Comparison of ENCODE assay signal across 8 cellular contexts in genomic region chr3:32733631-32734229, GRCh38. TPM values are rescaled to one million over a fixed set of nuclear protein-coding genes. Genes with fewer than 3 reads are reported as not detected.
DNase-seq lines count a peak whose midpoint lies in the region; ATAC-seq and TF ChIP-seq lines count a peak whose summit lies in the region.

No MANE protein-coding gene starts in this region.

- H3K36me3 ChIP-seq in Loucy (ENCODE audit: insufficient read depth, low read length) = peaks cover 42% of the 10 kb centered on the region; the same call in 1 of the 2 replicates
- no peaks in the 10 kb centered on the region for H3K36me3 ChIP-seq in uterus

- H3K9ac ChIP-seq in Loucy (ENCODE audit: low read depth, low read length, poor library complexity, severe bottlenecking) = no peak overlapping the region

- intact Hi-C loops in uterus (cut with DNase I; ENCODE audit: low total_unique reads) = no loop called here

- peak; percentile 51 for ATAC-seq in activated CD8-positive, alpha-beta T cell treated with anti-CD3 and anti-CD28 coated beads, Interleukin-2, amount 10 ng/mL, durations not matched to agents 7 days and 5 days

- TF ChIP-seq CTCF in Loucy (conservative IDR thresholded peaks at IDR 0.05; ENCODE audit: low read length) (peak; percentile 80), uterus (IDR thresholded peaks at IDR 0.05) (peak in 3 of 4 experiments; percentile 9 to 34 (median 17))

- H3K27me3 ChIP-seq in Loucy (ENCODE audit: insufficient read depth, low read length, poor library complexity, severe bottlenecking) (no peaks in the 10 kb centered on the region), uterus (no peaks in the 10 kb centered on the region)

- H3K9me3 ChIP-seq in Loucy (ENCODE audit: insufficient read depth, low read depth, low read length) (no peaks in the 10 kb centered on the region), uterus (no peaks in the 10 kb centered on the region)

- no peaks in the 10 kb centered on the region for H3K9me2 ChIP-seq in Loucy (replicated peaks; ENCODE audit: low read depth, low read length)

- no peaks in the 10 kb centered on the region for H4K20me1 ChIP-seq in Loucy (ENCODE audit: insufficient read depth, low read length, poor library complexity, severe bottlenecking)

- DNase-seq in NCI-H1105 treated with DMSO at 0.1 percent for 48 hours (lab: John Stamatoyannopoulos, UW) = peak; percentile 23
- no peak for DNase-seq in NCI-H1105 (lab: John Stamatoyannopoulos, UW)
- DNase-seq in activated CD8-positive, alpha-beta T cell treated with anti-CD3 and anti-CD28 coated beads, Interleukin-2, amount 10 ng/mL, durations not matched to agents 7 days and 5 days = no peak
- DNase-seq in immature natural killer cell = peak; percentile 3 to 10 (median 5)
- no peak for DNase-seq in uterus
- DNase-seq in stimulated activated naive CD4-positive, alpha-beta T cell treated with Interleukin-2 at 50 U/mL for 16 hours (lab: John Stamatoyannopoulos, UW) = no peak
- DNase-seq in activated T-cell treated with anti-CD3 and anti-CD28 coated beads for 4 hours = no peak

- H3K27me3 Mint-ChIP-seq in activated CD8-positive, alpha-beta T cell treated with anti-CD3 and anti-CD28 coated beads, Interleukin-2, amount 10 ng/mL, durations not matched to agents 7 days and 5 days (ENCODE audit: low read depth) = no peaks in the 10 kb centered on the region
- no peaks in the 10 kb centered on the region for H3K27me3 Mint-ChIP-seq in immature natural killer cell (ENCODE audit: low read depth in 3 of 3)

- no peaks in the 10 kb centered on the region for H3K4me1 Mint-ChIP-seq in activated CD8-positive, alpha-beta T cell treated with anti-CD3 and anti-CD28 coated beads, Interleukin-2, amount 10 ng/mL, durations not matched to agents 7 days and 5 days (ENCODE audit: low read depth)
- peaks cover 0 to 6% of the 10 kb centered on the region in 2 donors for H3K4me1 Mint-ChIP-seq in immature natural killer cell

- CTCF ChIA-PET in activated CD8-positive, alpha-beta T cell treated with anti-CD3 and anti-CD28 coated beads, Interleukin-2, amount 10 ng/mL, durations not matched to agents 7 days and 5 days (lab: Charles Lee) = interaction anchor here (0.6 to 1.7 kb wide), 4 partner anchors 20 to 224 kb away, joined by 3 to 9 read pairs (median 3); no protein-coding TSS in a partner anchor

- no peak overlapping the region for H3K27ac ChIP-seq in uterus

- TF ChIP-seq POLR2A in uterus (IDR thresholded peaks at IDR 0.05) = no peak

- no peaks in the 10 kb centered on the region for H3F3A ChIP-seq in Loucy (ENCODE audit: low read depth)

- POLR2A ChIA-PET in activated CD8-positive, alpha-beta T cell treated with anti-CD3 and anti-CD28 coated beads, Interleukin-2, amount 10 ng/mL, durations not matched to agents 7 days and 5 days (lab: Charles Lee) = no interaction called here

- H3K4me3 ChIP-seq in Loucy (ENCODE audit: low read length, poor library complexity, severe bottlenecking) (no peak overlapping the region), uterus (no peak overlapping the region)

- no peak overlapping the region for H3K27ac Mint-ChIP-seq in activated CD8-positive, alpha-beta T cell treated with anti-CD3 and anti-CD28 coated beads, Interleukin-2, amount 10 ng/mL, durations not matched to agents 7 days and 5 days
- H3K27ac Mint-ChIP-seq in immature natural killer cell = no peak overlapping the region

- no peak overlapping the region for H2AFZ ChIP-seq in Loucy (ENCODE audit: low read length)

- H3K9me3 Mint-ChIP-seq in activated CD8-positive, alpha-beta T cell treated with anti-CD3 and anti-CD28 coated beads, Interleukin-2, amount 10 ng/mL, durations not matched to agents 7 days and 5 days (ENCODE audit: insufficient read depth) = no peaks in the 10 kb centered on the region
- H3K9me3 Mint-ChIP-seq in immature natural killer cell = no peaks in the 10 kb centered on the region

- no peaks in the 10 kb centered on the region for H3K79me2 ChIP-seq in Loucy (ENCODE audit: insufficient read depth, low read length)

- no peak overlapping the region for H3K4me2 ChIP-seq in Loucy (ENCODE audit: low read depth, low read length, poor library complexity, severe bottlenecking)

- no peaks in the 10 kb centered on the region for H3K4me1 ChIP-seq in Loucy (ENCODE audit: insufficient read depth, low read length, poor library complexity, severe bottlenecking)
- no peaks in the 10 kb centered on the region for H3K4me1 ChIP-seq in uterus

- H3K36me3 Mint-ChIP-seq in activated CD8-positive, alpha-beta T cell treated with anti-CD3 and anti-CD28 coated beads, Interleukin-2, amount 10 ng/mL, durations not matched to agents 7 days and 5 days (ENCODE audit: low read depth) = peaks cover 19% of the 10 kb centered on the region
- H3K36me3 Mint-ChIP-seq in immature natural killer cell = peaks cover 4 to 19% (median 18%) of the 10 kb centered on the region in 3 donors

- H3K4me3 Mint-ChIP-seq in activated CD8-positive, alpha-beta T cell treated with anti-CD3 and anti-CD28 coated beads, Interleukin-2, amount 10 ng/mL, durations not matched to agents 7 days and 5 days = no peak overlapping the region
- H3K4me3 Mint-ChIP-seq in immature natural killer cell = no peak overlapping the region

RNA-seq across cellular contexts. Expression of gene CNOT10, which starts 48.7 kb away (rescaled TPM):
- total RNA-seq in activated CD8-positive, alpha-beta T cell treated with anti-CD3 and anti-CD28 coated beads, Interleukin-2, amount 10 ng/mL, durations not matched to agents 7 days and 5 days = 10 to 100 TPM; 70.1 to 74.5 TPM
- polyA plus RNA-seq in immature natural killer cell = 10 to 100 TPM; 23.6 to 36.7 (median 26.6) TPM
- 10 to 100 TPM; 15.1 to 50.0 (median 31.8) TPM for total RNA-seq in uterus

Comparison
In these comparisons a context has a peak if more than half of its experiments do, and no peak if none do; other contexts are left out.
1. DNase-seq: peak in NCI-H1105 treated with DMSO at 0.1 percent for 48 hours (single experiment) and immature natural killer cell (3 of 3); none in NCI-H1105 (single experiment), activated CD8-positive, alpha-beta T cell treated with anti-CD3 and anti-CD28 coated beads, Interleukin-2, amount 10 ng/mL, durations not matched to agents 7 days and 5 days (single experiment), uterus (0 of 2), stimulated activated naive CD4-positive, alpha-beta T cell treated with Interleukin-2 at 50 U/mL for 16 hours (single experiment) and activated T-cell treated with anti-CD3 and anti-CD28 coated beads for 4 hours (single experiment).